1 cellular context compared by ENCODE assay signal in genomic region chr1:85464497-85465098, GRCh38.
TF ChIP-seq lines count a peak whose summit lies in the region.

No MANE protein-coding gene starts in this region.

TF ChIP-seq in HepG2, 621 proteins besides CTCF, POLR2A, EP300 and RAD21 (continued from another document and continues in another):
- TF ChIP-seq, protein P1, sequence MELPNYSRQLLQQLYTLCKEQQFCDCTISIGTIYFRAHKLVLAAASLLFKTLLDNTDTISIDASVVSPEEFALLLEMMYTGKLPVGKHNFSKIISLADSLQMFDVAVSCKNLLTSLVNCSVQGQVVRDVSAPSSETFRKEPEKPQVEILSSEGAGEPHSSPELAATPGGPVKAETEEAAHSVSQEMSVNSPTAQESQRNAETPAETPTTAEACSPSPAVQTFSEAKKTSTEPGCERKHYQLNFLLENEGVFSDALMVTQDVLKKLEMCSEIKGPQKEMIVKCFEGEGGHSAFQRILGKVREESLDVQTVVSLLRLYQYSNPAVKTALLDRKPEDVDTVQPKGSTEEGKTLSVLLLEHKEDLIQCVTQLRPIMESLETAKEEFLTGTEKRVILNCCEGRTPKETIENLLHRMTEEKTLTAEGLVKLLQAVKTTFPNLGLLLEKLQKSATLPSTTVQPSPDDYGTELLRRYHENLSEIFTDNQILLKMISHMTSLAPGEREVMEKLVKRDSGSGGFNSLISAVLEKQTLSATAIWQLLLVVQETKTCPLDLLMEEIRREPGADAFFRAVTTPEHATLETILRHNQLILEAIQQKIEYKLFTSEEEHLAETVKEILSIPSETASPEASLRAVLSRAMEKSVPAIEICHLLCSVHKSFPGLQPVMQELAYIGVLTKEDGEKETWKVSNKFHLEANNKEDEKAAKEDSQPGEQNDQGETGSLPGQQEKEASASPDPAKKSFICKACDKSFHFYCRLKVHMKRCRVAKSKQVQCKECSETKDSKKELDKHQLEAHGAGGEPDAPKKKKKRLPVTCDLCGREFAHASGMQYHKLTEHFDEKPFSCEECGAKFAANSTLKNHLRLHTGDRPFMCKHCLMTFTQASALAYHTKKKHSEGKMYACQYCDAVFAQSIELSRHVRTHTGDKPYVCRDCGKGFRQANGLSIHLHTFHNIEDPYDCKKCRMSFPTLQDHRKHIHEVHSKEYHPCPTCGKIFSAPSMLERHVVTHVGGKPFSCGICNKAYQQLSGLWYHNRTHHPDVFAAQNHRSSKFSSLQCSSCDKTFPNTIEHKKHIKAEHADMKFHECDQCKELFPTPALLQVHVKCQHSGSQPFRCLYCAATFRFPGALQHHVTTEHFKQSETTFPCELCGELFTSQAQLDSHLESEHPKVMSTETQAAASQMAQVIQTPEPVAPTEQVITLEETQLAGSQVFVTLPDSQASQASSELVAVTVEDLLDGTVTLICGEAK (IDR thresholded peaks at IDR 0.05) = no peak
- TF ChIP-seq, protein P1 (CRISPR knock-in tag; IDR thresholded peaks at IDR 0.05) = peak; percentile 67; the same call in 1 of the 2 replicates
- TF ChIP-seq ATAD3A (CRISPR knock-in tag; IDR thresholded peaks at IDR 0.05) = no peak
- TF ChIP-seq NFYB (CRISPR knock-in tag; IDR thresholded peaks at IDR 0.05) = no peak
- no peak for TF ChIP-seq SMARCE1 (IDR thresholded peaks at IDR 0.05; ENCODE audit: borderline replicate concordance)
- no peak for TF ChIP-seq ZNF839 (CRISPR knock-in tag; IDR thresholded peaks at IDR 0.05; ENCODE audit: borderline replicate concordance)
- peak; percentile 63 for TF ChIP-seq HES4 (CRISPR knock-in tag; IDR thresholded peaks at IDR 0.05; ENCODE audit: borderline replicate concordance)
- peak; percentile 94 for TF ChIP-seq HOXA9 (CRISPR knock-in tag; IDR thresholded peaks at IDR 0.05; ENCODE audit: borderline replicate concordance)
- TF ChIP-seq PCBP2 (optimal IDR thresholded peaks at IDR 0.05; ENCODE audit: low read depth, low read length, poor library complexity, severe bottlenecking) = no peak
- no peak; the same call in 1 of the 2 replicates for TF ChIP-seq ZNF142 (CRISPR knock-in tag; IDR thresholded peaks at IDR 0.05)
- peak; percentile 39; the same call in 1 of the 2 replicates for TF ChIP-seq HINFP (CRISPR knock-in tag; IDR thresholded peaks at IDR 0.05; ENCODE audit: low read depth)
- no peak for TF ChIP-seq ZFAT (CRISPR knock-in tag; conservative IDR thresholded peaks at IDR 0.05)
- no peak for TF ChIP-seq POLR2AphosphoS2 (IDR thresholded peaks at IDR 0.05; ENCODE audit: low read depth, low read length)
- TF ChIP-seq, protein P2, sequence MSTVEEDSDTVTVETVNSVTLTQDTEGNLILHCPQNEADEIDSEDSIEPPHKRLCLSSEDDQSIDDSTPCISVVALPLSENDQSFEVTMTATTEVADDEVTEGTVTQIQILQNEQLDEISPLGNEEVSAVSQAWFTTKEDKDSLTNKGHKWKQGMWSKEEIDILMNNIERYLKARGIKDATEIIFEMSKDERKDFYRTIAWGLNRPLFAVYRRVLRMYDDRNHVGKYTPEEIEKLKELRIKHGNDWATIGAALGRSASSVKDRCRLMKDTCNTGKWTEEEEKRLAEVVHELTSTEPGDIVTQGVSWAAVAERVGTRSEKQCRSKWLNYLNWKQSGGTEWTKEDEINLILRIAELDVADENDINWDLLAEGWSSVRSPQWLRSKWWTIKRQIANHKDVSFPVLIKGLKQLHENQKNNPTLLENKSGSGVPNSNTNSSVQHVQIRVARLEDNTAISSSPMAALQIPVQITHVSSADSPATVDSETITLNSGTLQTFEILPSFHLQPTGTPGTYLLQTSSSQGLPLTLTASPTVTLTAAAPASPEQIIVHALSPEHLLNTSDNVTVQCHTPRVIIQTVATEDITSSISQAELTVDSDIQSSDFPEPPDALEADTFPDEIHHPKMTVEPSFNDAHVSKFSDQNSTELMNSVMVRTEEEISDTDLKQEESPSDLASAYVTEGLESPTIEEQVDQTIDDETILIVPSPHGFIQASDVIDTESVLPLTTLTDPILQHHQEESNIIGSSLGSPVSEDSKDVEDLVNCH (CRISPR knock-in tag; IDR thresholded peaks at IDR 0.05) = no peak
- TF ChIP-seq, protein P3, sequence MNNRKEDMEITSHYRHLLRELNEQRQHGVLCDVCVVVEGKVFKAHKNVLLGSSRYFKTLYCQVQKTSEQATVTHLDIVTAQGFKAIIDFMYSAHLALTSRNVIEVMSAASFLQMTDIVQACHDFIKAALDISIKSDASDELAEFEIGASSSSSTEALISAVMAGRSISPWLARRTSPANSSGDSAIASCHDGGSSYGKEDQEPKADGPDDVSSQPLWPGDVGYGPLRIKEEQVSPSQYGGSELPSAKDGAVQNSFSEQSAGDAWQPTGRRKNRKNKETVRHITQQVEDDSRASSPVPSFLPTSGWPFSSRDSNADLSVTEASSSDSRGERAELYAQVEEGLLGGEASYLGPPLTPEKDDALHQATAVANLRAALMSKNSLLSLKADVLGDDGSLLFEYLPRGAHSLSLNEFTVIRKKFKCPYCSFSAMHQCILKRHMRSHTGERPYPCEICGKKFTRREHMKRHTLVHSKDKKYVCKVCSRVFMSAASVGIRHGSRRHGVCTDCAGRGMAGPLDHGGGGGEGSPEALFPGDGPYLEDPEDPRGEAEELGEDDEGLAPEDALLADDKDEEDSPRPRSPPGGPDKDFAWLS (CRISPR knock-in tag; IDR thresholded peaks at IDR 0.05; ENCODE audit: borderline replicate concordance) = no peak
- TF ChIP-seq KMT2A (CRISPR knock-in tag; IDR thresholded peaks at IDR 0.05) = no peak
- TF ChIP-seq, protein P4, sequence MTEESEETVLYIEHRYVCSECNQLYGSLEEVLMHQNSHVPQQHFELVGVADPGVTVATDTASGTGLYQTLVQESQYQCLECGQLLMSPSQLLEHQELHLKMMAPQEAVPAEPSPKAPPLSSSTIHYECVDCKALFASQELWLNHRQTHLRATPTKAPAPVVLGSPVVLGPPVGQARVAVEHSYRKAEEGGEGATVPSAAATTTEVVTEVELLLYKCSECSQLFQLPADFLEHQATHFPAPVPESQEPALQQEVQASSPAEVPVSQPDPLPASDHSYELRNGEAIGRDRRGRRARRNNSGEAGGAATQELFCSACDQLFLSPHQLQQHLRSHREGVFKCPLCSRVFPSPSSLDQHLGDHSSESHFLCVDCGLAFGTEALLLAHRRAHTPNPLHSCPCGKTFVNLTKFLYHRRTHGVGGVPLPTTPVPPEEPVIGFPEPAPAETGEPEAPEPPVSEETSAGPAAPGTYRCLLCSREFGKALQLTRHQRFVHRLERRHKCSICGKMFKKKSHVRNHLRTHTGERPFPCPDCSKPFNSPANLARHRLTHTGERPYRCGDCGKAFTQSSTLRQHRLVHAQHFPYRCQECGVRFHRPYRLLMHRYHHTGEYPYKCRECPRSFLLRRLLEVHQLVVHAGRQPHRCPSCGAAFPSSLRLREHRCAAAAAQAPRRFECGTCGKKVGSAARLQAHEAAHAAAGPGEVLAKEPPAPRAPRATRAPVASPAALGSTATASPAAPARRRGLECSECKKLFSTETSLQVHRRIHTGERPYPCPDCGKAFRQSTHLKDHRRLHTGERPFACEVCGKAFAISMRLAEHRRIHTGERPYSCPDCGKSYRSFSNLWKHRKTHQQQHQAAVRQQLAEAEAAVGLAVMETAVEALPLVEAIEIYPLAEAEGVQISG (CRISPR knock-in tag; IDR thresholded peaks at IDR 0.05) = no peak; the same call in 1 of the 2 replicates
- TF ChIP-seq KDM2A (CRISPR knock-in tag; IDR thresholded peaks at IDR 0.05; ENCODE audit: borderline replicate concordance, low read depth) = peak; percentile 9; the same call in 1 of the 2 replicates
- no peak for TF ChIP-seq SRSF4 (IDR thresholded peaks at IDR 0.05; ENCODE audit: low read depth, low read length, poor library complexity, severe bottlenecking)
- TF ChIP-seq ZMYM4 (CRISPR knock-in tag; IDR thresholded peaks at IDR 0.05) = peak; percentile 52
- TF ChIP-seq ZNF781 (CRISPR knock-in tag; IDR thresholded peaks at IDR 0.05; ENCODE audit: borderline replicate concordance, not compliant biosample characterization) = no peak
- TF ChIP-seq ZNF562 (CRISPR knock-in tag; IDR thresholded peaks at IDR 0.05; ENCODE audit: borderline replicate concordance) = no peak; the same call in 1 of the 2 replicates
- no peak for TF ChIP-seq MLLT10 (CRISPR knock-in tag; IDR thresholded peaks at IDR 0.05)
- TF ChIP-seq ZNF180 (CRISPR knock-in tag; IDR thresholded peaks at IDR 0.05; ENCODE audit: borderline replicate concordance, low read depth) = no peak
- TF ChIP-seq FOXO1 (CRISPR knock-in tag; IDR thresholded peaks at IDR 0.05) = peak; percentile 17; the same call in 1 of the 2 replicates
- peak; percentile 20; the same call in 1 of the 2 replicates for TF ChIP-seq THAP7 (CRISPR knock-in tag; IDR thresholded peaks at IDR 0.05)
- TF ChIP-seq ZNF639 (CRISPR knock-in tag; conservative IDR thresholded peaks at IDR 0.05) = no peak
